Comparison of ENCODE assay signal across 9 cellular contexts in genomic region chr17:43399839-43400328, GRCh38. TPM values are rescaled to one million over a fixed set of nuclear protein-coding genes. Genes with fewer than 3 reads are reported as not detected.
A peak's percentile ranks its signal among the peaks of the same experiment; 100 is the strongest.
DNase-seq lines count a peak whose midpoint lies in the region; ATAC-seq and TF ChIP-seq lines count a peak whose summit lies in the region.
"Had no signal": no experiment of that assay in that cellular context is flagged by ENCODE, and none has a peak within 500 bp of the region (broad histone marks: within the 10 kb centered on the region; RNA-seq: fewer than 3 reads in every experiment).

No MANE protein-coding gene starts in this region.

- H3K4me3 Mint-ChIP-seq in activated CD4-positive, alpha-beta T cell treated with anti-CD3 and anti-CD28 coated beads for 36 hours = peak overlapping the region; percentile 82
- H3K4me3 Mint-ChIP-seq in MCF 10A (ENCODE audit: unreplicated experiment) = peak overlapping the region; percentile 92

- no peaks in the 10 kb centered on the region for H3K27me3 ChIP-seq in right lobe of liver
- no peaks in the 10 kb centered on the region for H3K27me3 ChIP-seq in testis

- H3K4me1 ChIP-seq in right lobe of liver (peaks cover 0 to 22% (median 6%) of the 10 kb centered on the region in 4 donors), testis (peaks cover 25% of the 10 kb centered on the region)

- no peaks in the 10 kb centered on the region for H3K9me3 ChIP-seq in right lobe of liver
- no peaks in the 10 kb centered on the region for H3K9me3 ChIP-seq in testis

- no peak for ATAC-seq in activated CD4-positive, alpha-beta T cell treated with anti-CD3 and anti-CD28 coated beads for 36 hours
- ATAC-seq in right lobe of liver = peak; percentile 34 to 57 (median 46)

- H3K27me3 Mint-ChIP-seq in activated CD4-positive, alpha-beta T cell treated with anti-CD3 and anti-CD28 coated beads for 36 hours = no peaks in the 10 kb centered on the region
- no peaks in the 10 kb centered on the region for H3K27me3 Mint-ChIP-seq in MCF 10A (ENCODE audit: insufficient read depth, unreplicated experiment)

- POLR2A ChIA-PET in activated CD4-positive, alpha-beta T cell treated with anti-CD3 and anti-CD28 coated beads for 36 hours (lab: Charles Lee) = interaction anchor here (1.5 to 2.7 kb wide), 4 partner anchors 12 to 84 kb away, joined by 7 to 31 read pairs (median 12); partner anchors contain the start of gene DHX8
- POLR2A ChIA-PET in MCF 10A (lab: Yijun Ruan, JAX) = interaction anchor here (0.7 to 23.4 kb wide), 13 partner anchors 14 to 398 kb away, joined by 3 to 654 read pairs (median 86); partner anchors contain the start of gene DHX8

- H3K36me3 ChIP-seq in right lobe of liver (peaks cover 0 to 10% (median 0%) of the 10 kb centered on the region in 4 donors), testis (ENCODE audit: low read depth, missing control alignments) (no peaks in the 10 kb centered on the region)

- intact Hi-C loops in activated CD4-positive, alpha-beta T cell treated with anti-CD3 and anti-CD28 coated beads for 36 hours (cut with DNase I, micrococcal nuclease) = no loop called here
- intact Hi-C loops in MCF 10A (cut with micrococcal nuclease) = loop anchor here (10.0 kb wide), 1 partner anchor 175 kb away; no protein-coding TSS in a partner anchor
- intact Hi-C loops in right lobe of liver (cut with DNase I) = loop anchor here in 1 of 2 donors (5.0 to 10.0 kb wide), 2 partner anchors 65 to 82 kb away; partner anchors contain the start of gene DHX8
- intact Hi-C loops in testis (cut with DNase I; ENCODE audit: low total_unique reads) = no loop called here

- DNase-seq in activated CD4-positive, alpha-beta T cell treated with anti-CD3 and anti-CD28 coated beads for 36 hours = no peak
- DNase-seq in activated CD4-positive, alpha-beta T cell treated with anti-CD3 and anti-CD28 coated beads, Interleukin-2, amount 50 U/mL, for 1 hour = no peak
- DNase-seq in MCF 10A (ENCODE audit: unreplicated experiment) = peak; percentile 39
- peak; percentile 63 to 75 (median 70) for DNase-seq in right lobe of liver
- peak; percentile 55 for DNase-seq in testis
- DNase-seq in HUDEP-2 (lab: John Stamatoyannopoulos, UW; ENCODE audit: unreplicated experiment in 76 of 76) = no peak
- DNase-seq in GM13976 (ENCODE audit: low spot score) = no peak
- no peak for DNase-seq in NAMALWA (ENCODE audit: low spot score)
- DNase-seq: GOT3 had no signal

- BruUV-seq in MCF 10A (replicated peaks; lab: Mats Ljungman, UMichigan) = no TSS peak

- peaks cover 17% of the 10 kb centered on the region for H3K4me1 Mint-ChIP-seq in activated CD4-positive, alpha-beta T cell treated with anti-CD3 and anti-CD28 coated beads for 36 hours
- peaks cover 21% of the 10 kb centered on the region for H3K4me1 Mint-ChIP-seq in MCF 10A (ENCODE audit: insufficient read depth, unreplicated experiment)

- no peak for TF ChIP-seq POLR2A in right lobe of liver (IDR thresholded peaks at IDR 0.05)
- TF ChIP-seq POLR2A in testis (IDR thresholded peaks at IDR 0.05) = no peak

- TF ChIP-seq CTCF in MCF 10A (IDR thresholded peaks at IDR 0.05; ENCODE audit: unreplicated experiment) (no peak), right lobe of liver (IDR thresholded peaks at IDR 0.05) (no peak), testis (IDR thresholded peaks at IDR 0.05) (no peak), GM13976 (IDR thresholded peaks at IDR 0.05; ENCODE audit: borderline replicate concordance, control extremely low read depth, extremely low read depth, insufficient read depth, missing control alignments) (no peak)

- H3K36me3 Mint-ChIP-seq in activated CD4-positive, alpha-beta T cell treated with anti-CD3 and anti-CD28 coated beads for 36 hours (ENCODE audit: low read depth) = no peaks in the 10 kb centered on the region
- H3K36me3 Mint-ChIP-seq in MCF 10A (ENCODE audit: insufficient read depth, unreplicated experiment) = peaks cover 24% of the 10 kb centered on the region

- H3K27ac ChIP-seq in right lobe of liver = peak overlapping the region; percentile 67 to 82 (median 71)
- peak overlapping the region in 1 of 2 donors; percentile 93 for H3K27ac ChIP-seq in testis

- CTCF ChIA-PET in activated CD4-positive, alpha-beta T cell treated with anti-CD3 and anti-CD28 coated beads for 36 hours (lab: Charles Lee) = interaction anchor here (0.6 to 11.6 kb wide), 4 partner anchors 8 to 83 kb away, joined by 3 to 240 read pairs (median 14); partner anchors contain the start of gene DHX8
- CTCF ChIA-PET in MCF 10A (lab: Yijun Ruan, JAX) = interaction anchor here (0.5 to 15.1 kb wide), 6 partner anchors 18 to 976 kb away, joined by 4 to 374 read pairs (median 6); partner anchors contain the start of gene DHX8

- WGBS in right lobe of liver (ENCODE audit: insufficient coverage, low coverage, low lambda C conversion rate, missing lambda C conversion rate) = 27% methylated on average over 10 of the region's 28 CpGs
- WGBS in testis, 2 donors = 33 to 62% methylated on average over 19 to 28 of the region's 28 CpGs

- no peak overlapping the region for H3K27ac Mint-ChIP-seq in activated CD4-positive, alpha-beta T cell treated with anti-CD3 and anti-CD28 coated beads for 36 hours
- peak overlapping the region; percentile 81 for H3K27ac Mint-ChIP-seq in MCF 10A (ENCODE audit: low read depth, unreplicated experiment)

- H3K9me3 Mint-ChIP-seq in activated CD4-positive, alpha-beta T cell treated with anti-CD3 and anti-CD28 coated beads for 36 hours (ENCODE audit: low read depth) = no peaks in the 10 kb centered on the region
- no peaks in the 10 kb centered on the region for H3K9me3 Mint-ChIP-seq in MCF 10A (ENCODE audit: unreplicated experiment)

- in situ Hi-C loops in GM13976 (cut with MboI; ENCODE audit: low sequenced_read_pairs, unreplicated experiment) = loop anchor here (10.0 to 25.0 kb wide), 2 partner anchors 85 to 262 kb away; partner anchors contain the start of genes DHX8 and MEOX1

- peak overlapping the region; percentile 52 to 91 (median 80) for H3K4me3 ChIP-seq in right lobe of liver
- peak overlapping the region; percentile 87 to 91 for H3K4me3 ChIP-seq in testis

RNA-seq across cellular contexts. Expression of gene ARL4D, which starts 1.1 kb away (rescaled TPM):
- 1 to 10 TPM; 2.0 to 2.3 TPM for total RNA-seq in activated CD4-positive, alpha-beta T cell treated with anti-CD3 and anti-CD28 coated beads for 36 hours
- total RNA-seq in MCF 10A (2022) (33.5 and 38.8 TPM in 2 replicates), right lobe of liver (10 to 100 TPM; 10.9 to 31.8 (median 13.2) TPM), testis (10 to 100 TPM; 26.5 to 45.6 TPM)
- 48.2 TPM for polyA plus RNA-seq in testis (ENCODE audit: insufficient read depth, low read depth, low replicate concordance)

Comparison
In these comparisons a context has a peak if more than half of its experiments do, and no peak if none do; other contexts are left out.
1. DNase-seq: peak in MCF 10A (single experiment), right lobe of liver (3 of 3) and testis (single experiment); none in activated CD4-positive, alpha-beta T cell treated with anti-CD3 and anti-CD28 coated beads for 36 hours (single experiment), activated CD4-positive, alpha-beta T cell treated with anti-CD3 and anti-CD28 coated beads, Interleukin-2, amount 50 U/mL, for 1 hour (single experiment), HUDEP-2 (0 of 76), GM13976 (single experiment) and NAMALWA (single experiment).